In the genomic region with DNA sequence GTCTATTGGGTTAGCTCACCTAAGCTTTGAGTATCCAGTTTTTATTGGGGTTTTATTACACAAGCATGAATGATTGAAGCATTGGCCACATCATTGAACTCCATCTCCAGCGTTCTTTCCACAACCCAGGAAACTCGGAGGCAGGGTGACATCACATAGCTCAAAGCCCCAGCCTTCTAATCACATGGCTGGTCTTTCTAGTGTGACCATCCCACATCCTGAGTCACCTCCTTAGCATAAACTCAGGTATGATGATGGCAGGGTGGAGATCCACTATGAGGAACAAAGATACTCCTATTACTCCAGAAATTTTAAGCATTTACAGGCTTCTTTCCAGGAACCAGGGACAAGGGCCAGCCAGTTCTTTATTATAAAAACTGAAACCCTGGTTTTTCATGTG, we compare ENCODE assay signal across 16 cellular contexts. TPM values are rescaled to one million over a fixed set of nuclear protein-coding genes. Genes with fewer than 3 reads are reported as not detected.
DNase-seq lines count a peak whose midpoint lies in the region; ATAC-seq, FAIRE-seq and TF ChIP-seq lines count a peak whose summit lies in the region.
"Had no signal": no experiment of that assay in that cellular context is flagged by ENCODE, and none has a peak within 500 bp of the region (broad histone marks: within the 10 kb centered on the region; RNA-seq: fewer than 3 reads in every experiment).

No MANE protein-coding gene starts in this region.

- H4K20me1 ChIP-seq in H1 (replicated peaks in 1 of 2; ENCODE audit: control insufficient read depth in 1 of 2, insufficient read depth in 2 of 2, low read length in 2 of 2): no peaks in the 10 kb centered on the region

- 0 out of 4 replicates have a peak overlapping the region, but pooled peaks of 1 of the 2 experiments have one; percentile 2 for H3K4me2 ChIP-seq in H1 (ENCODE audit: insufficient read depth in 1 of 2, low read depth in 2 of 2, low read length in 2 of 2)

- H3K4me1 ChIP-seq in HEK293 (ENCODE audit: control insufficient read depth, insufficient read depth, low read length) (no peaks in the 10 kb centered on the region), H1 (replicated peaks in 1 of 4; ENCODE audit: control insufficient read depth in 3 of 4, insufficient read depth in 4 of 4, low read length in 3 of 4) (peaks cover 2 to 10% (median 8%) of the 10 kb centered on the region in 4 experiments)
- H3K4me1 ChIP-seq: adrenal gland, gastroesophageal sphincter had no signal

- no peak overlapping the region for H3K4ac ChIP-seq in H1 (replicated peaks; ENCODE audit: insufficient read length, low read depth, low read length)

- TF ChIP-seq CTCF in HEK293 (tag by site-specific recombination; IDR thresholded peaks at IDR 0.05) (no peak), H1 (IDR thresholded peaks at IDR 0.05; ENCODE audit: control extremely low read depth in 1 of 3, insufficient read depth in 1 of 3, low read depth in 1 of 3, low read length in 3 of 3) (no peak)

- TF ChIP-seq POLR2A in H1 (IDR thresholded peaks at IDR 0.05; ENCODE audit: control extremely low read depth in 1 of 2, low read depth in 2 of 2, low read length in 2 of 2): no peak

- no peak overlapping the region for H4K5ac ChIP-seq in H1 (ENCODE audit: insufficient read length, low read depth, low read length)

- H2BK120ac ChIP-seq in H1 (replicated peaks; ENCODE audit: low read depth, low read length): no peak overlapping the region

- no peaks in the 10 kb centered on the region for H3K23me2 ChIP-seq in H1 (ENCODE audit: low read depth, low read length)

- H2BK5ac ChIP-seq in H1 (ENCODE audit: low read depth, low read length): no peak overlapping the region

- H2BK20ac ChIP-seq in H1 (ENCODE audit: low read length): no peak overlapping the region

- no peak overlapping the region; the same call in 1 of the 2 replicates for H2AFZ ChIP-seq in H1 (ENCODE audit: low read length)

- TF ChIP-seq EP300 in H1 (IDR thresholded peaks at IDR 0.05; ENCODE audit: borderline replicate concordance in 1 of 2, low read depth in 2 of 2, low read length in 2 of 2): no peak

- H3K4me3 ChIP-seq in HEK293 (ENCODE audit: low read depth, low read length) (no peak overlapping the region), H1 (ENCODE audit: extremely low read depth in 1 of 4, insufficient read depth in 2 of 4, low read depth in 3 of 4, low read length in 4 of 4) (no peak overlapping the region)
- H3K4me3 ChIP-seq: adrenal gland, gastroesophageal sphincter had no signal

- H3K23ac ChIP-seq in H1 (ENCODE audit: insufficient read length): no peak overlapping the region

- intact Hi-C loops in left colon (cut with DNase I, micrococcal nuclease): no loop called here

- H4K91ac ChIP-seq in H1 (replicated peaks; ENCODE audit: insufficient read length, low read length): no peak overlapping the region

- CTCF ChIA-PET in HEK293 (lab: Yijun Ruan, JAX): no interaction called here
- CTCF ChIA-PET in H1 (lab: Charles Lee; ENCODE audit: partially characterized antibody): interaction anchor here (0.5 to 1.9 kb wide), 5 partner anchors 10 to 80 kb away, joined by 3 to 6 read pairs (median 4); no protein-coding TSS in a partner anchor

- H3K9me3 ChIP-seq in HEK293 (ENCODE audit: control insufficient read depth, insufficient read depth, low read depth, low read length) (no peaks in the 10 kb centered on the region; the same call in 1 of the 2 replicates), H1 (ENCODE audit: insufficient read depth in 2 of 2, low read depth in 1 of 2, low read length in 1 of 2) (peaks cover 6 to 7% of the 10 kb centered on the region in 2 experiments)
- H3K9me3 ChIP-seq: adrenal gland had no signal

- no peaks in the 10 kb centered on the region for H3K36me3 ChIP-seq in HEK293 (ENCODE audit: control insufficient read depth in 2 of 2, insufficient read depth in 1 of 2, low read length in 2 of 2)
- H3K36me3 ChIP-seq in H1 (ENCODE audit: control insufficient read depth in 2 of 4, insufficient read depth in 4 of 4, low read length in 3 of 4): peaks cover 0 to 5% (median 0%) of the 10 kb centered on the region in 4 experiments; a peak in 1 of 8 replicates
- H3K36me3 ChIP-seq: adrenal gland, gastroesophageal sphincter had no signal

- H3K27ac ChIP-seq in HEK293 (ENCODE audit: extremely low read depth, low read depth, low read length) (no peak overlapping the region), H1 (ENCODE audit: low read depth, low read length) (no peak overlapping the region)
- H3K27ac ChIP-seq: adrenal gland, gastroesophageal sphincter had no signal

- no peaks in the 10 kb centered on the region for H3K79me2 ChIP-seq in H1 (ENCODE audit: control insufficient read depth in 1 of 2, insufficient read depth in 2 of 2, low read length in 2 of 2)

- no peak for TF ChIP-seq RAD21 in H1 (IDR thresholded peaks at IDR 0.05 in 1 of 2, conservative IDR thresholded peaks at IDR 0.05 in 1 of 2; ENCODE audit: low read depth in 2 of 2, low read length in 2 of 2)

- no peaks in the 10 kb centered on the region for H3K27me3 ChIP-seq in H1 (replicated peaks in 1 of 4; ENCODE audit: control insufficient read depth in 3 of 4, extremely low read depth in 1 of 4, insufficient read depth in 3 of 4, low read length in 3 of 4)
- H3K27me3 ChIP-seq: adrenal gland had no signal

- H3K14ac ChIP-seq in H1 (ENCODE audit: insufficient read length): no peak overlapping the region

- H4K8ac ChIP-seq in H1 (ENCODE audit: extremely low read depth, insufficient read depth, low read length): no peak overlapping the region

- H3K79me1 ChIP-seq in H1 (ENCODE audit: low read depth, low read length): no peaks in the 10 kb centered on the region; the same call in none of the 2 replicates

- POLR2A ChIA-PET in HEK293 (lab: Yijun Ruan, JAX) (interaction anchor here (0.5 kb wide), 2 partner anchors 33 to 47 kb away, joined by 5 read pairs; no protein-coding TSS in a partner anchor), H1 (lab: Charles Lee; ENCODE audit: partially characterized antibody) (no interaction called here)

- H2BK15ac ChIP-seq in H1 (ENCODE audit: low read length): 0 out of 2 replicates have a peak overlapping the region, but pooled peaks have one; percentile 46

- 86% methylated on average over 2 of the region's 2 CpGs; no CpG with 5 or more reads in 1 of the 2 experiments for WGBS in H1 (ENCODE audit: extremely low coverage in 1 of 2, insufficient coverage in 1 of 2, insufficient read length in 1 of 2, insufficient replicate concordance in 2 of 2, low coverage in 1 of 2, low lambda C conversion rate in 2 of 2, missing lambda C conversion rate in 1 of 2), 2 experiments

- no peak overlapping the region for H2AK5ac ChIP-seq in H1 (ENCODE audit: low read depth, low read length)

- ATAC-seq in left colon (peak; percentile 29), HG03469 (IDR thresholded peaks at IDR 0.05; ENCODE audit: unreplicated experiment) (no peak), GM21723 (IDR thresholded peaks at IDR 0.05; ENCODE audit: unreplicated experiment) (no peak), HG03097 (IDR thresholded peaks at IDR 0.05; ENCODE audit: low FRiP score, unreplicated experiment) (no peak)
- ATAC-seq: gastroesophageal sphincter, HCT116, sciatic nerve, T-helper 17 cell had no signal

- no peak for FAIRE-seq in H1 (lab: Jason Lieb, UNC)
- FAIRE-seq in frontal cortex (lab: Jason Lieb, UNC): no peak

- H2BK12ac ChIP-seq in H1 (ENCODE audit: low read depth, low read length): no peak overlapping the region

- no peak overlapping the region for H3K18ac ChIP-seq in H1 (ENCODE audit: extremely low read depth, low read length)

- DNase-seq in COLO668 (lab: John Stamatoyannopoulos, UW; ENCODE audit: unreplicated experiment) (peak; percentile 31), H1 (ENCODE audit: low read depth in 1 of 2, low spot score in 2 of 2) (no peak), left colon (no peak), frontal cortex (ENCODE audit: low spot score in 2 of 2) (no peak)
- DNase-seq: activated effector memory CD4-positive, alpha-beta T cell treated with Interleukin-2 at 50 U/mL for 16 hours; adrenal gland; NCI-H1092; stimulated activated CD4-positive, alpha-beta T cell treated with anti-CD3 and anti-CD28 coated beads, Interleukin-2, amount 100 ng/mL, for 48 hours; T-helper 17 cell had no signal

- no peak overlapping the region for H3K9ac ChIP-seq in H1 (replicated peaks in 1 of 4; ENCODE audit: extremely low read depth in 1 of 4, low read depth in 3 of 4, low read length in 3 of 4)

- H3K56ac ChIP-seq in H1 (replicated peaks; ENCODE audit: insufficient read length, low read depth, low read length): no peak overlapping the region

TF ChIP-seq in HEK293, 187 proteins besides CTCF, POLR2A, EP300 and RAD21 (continues in another document):
- no peak for TF ChIP-seq OVOL3 (tag by site-specific recombination; IDR thresholded peaks at IDR 0.05)

TF ChIP-seq in H1, 55 proteins besides CTCF, POLR2A, EP300 and RAD21 (continues in another document):
- TF ChIP-seq RBBP5 (IDR thresholded peaks at IDR 0.05; ENCODE audit: borderline replicate concordance, low read depth, low read length): no peak
- no peak for TF ChIP-seq NANOG (IDR thresholded peaks at IDR 0.05; ENCODE audit: insufficient read depth, low read depth, low read length, poor library complexity, severe bottlenecking)
- TF ChIP-seq HDAC2 (IDR thresholded peaks at IDR 0.05; ENCODE audit: borderline replicate concordance in 1 of 2, low read depth in 2 of 2, low read length in 2 of 2): no peak
- TF ChIP-seq JUND (IDR thresholded peaks at IDR 0.05; ENCODE audit: low read length): no peak
- no peak for TF ChIP-seq TCF12 (IDR thresholded peaks at IDR 0.05; ENCODE audit: low read depth, low read length)

RNA-seq across cellular contexts. Expression of a gene that starts 43.8 kb away (rescaled TPM):
- 54.3 and 55.9 TPM in 2 replicates for total RNA-seq in H1 (2021; fragmentation: NEBNext Ultra II Directional; extraction: Animal tissue kit (Norgen Biotek cat#: 25700))
- 15.4 and 25.5 TPM in 2 replicates for polyA plus RNA-seq in H1 (2011; rRNA removed)
- 19.4 TPM for polyA plus RNA-seq in H1 (2011; cell fraction: cytosol; rRNA removed)
- polyA plus RNA-seq in H1 (2011; cell fraction: nucleus; rRNA removed): 33.2 TPM
- 28.0 to 37.5 TPM (median 33.7 TPM) in 4 replicates for polyA plus RNA-seq in H1 (2012, experiment 1 of 2)
- 38.2 TPM for polyA plus RNA-seq in H1 (2012, experiment 2 of 2)
- polyA plus RNA-seq in H1 (2013, experiment 1 of 2): 21.7 TPM
- polyA plus RNA-seq in H1 (2013, experiment 2 of 2): 21.4 TPM
- polyA minus RNA-seq in H1 (2011; rRNA and poly(A)+ RNA removed): 41.3 and 59.4 TPM in 2 replicates
- polyA minus RNA-seq in H1 (2011; cell fraction: cytosol; rRNA and poly(A)+ RNA removed): 33.2 TPM
- 36.2 TPM for polyA minus RNA-seq in H1 (2011; cell fraction: nucleus; rRNA and poly(A)+ RNA removed)
- total RNA-seq in left colon (1 to 10 TPM; 3.0 to 7.3 TPM), frontal cortex (12.6 TPM)

RNA-seq across cellular contexts. Expression of a gene that starts 44.9 kb away (rescaled TPM):
- total RNA-seq in H1 (2021; fragmentation: NEBNext Ultra II Directional; extraction: Animal tissue kit (Norgen Biotek cat#: 25700)): 7.9 TPM in 2 replicates
- 5.7 and 8.8 TPM in 2 replicates for polyA plus RNA-seq in H1 (2011; rRNA removed)
- 6.4 TPM for polyA plus RNA-seq in H1 (2011; cell fraction: cytosol; rRNA removed)
- polyA plus RNA-seq in H1 (2011; cell fraction: nucleus; rRNA removed): 17.6 TPM
- 4.8 to 8.5 TPM (median 7.4 TPM) in 4 replicates for polyA plus RNA-seq in H1 (2012, experiment 1 of 2)
- 6.6 TPM for polyA plus RNA-seq in H1 (2012, experiment 2 of 2)
- 8.7 TPM for polyA plus RNA-seq in H1 (2013, experiment 1 of 2)
- 8.9 TPM for polyA plus RNA-seq in H1 (2013, experiment 2 of 2)
- polyA minus RNA-seq in H1 (2011; rRNA and poly(A)+ RNA removed): 7.5 and 10.6 TPM in 2 replicates
- polyA minus RNA-seq in H1 (2011; cell fraction: cytosol; rRNA and poly(A)+ RNA removed): 5.0 TPM
- 6.9 TPM for polyA minus RNA-seq in H1 (2011; cell fraction: nucleus; rRNA and poly(A)+ RNA removed)
- 1 to 10 TPM; 3.8 to 3.9 TPM for total RNA-seq in left colon
- total RNA-seq in frontal cortex: 36.3 TPM
